ENCODE assay signal across 6 cellular contexts in the genomic region with DNA sequence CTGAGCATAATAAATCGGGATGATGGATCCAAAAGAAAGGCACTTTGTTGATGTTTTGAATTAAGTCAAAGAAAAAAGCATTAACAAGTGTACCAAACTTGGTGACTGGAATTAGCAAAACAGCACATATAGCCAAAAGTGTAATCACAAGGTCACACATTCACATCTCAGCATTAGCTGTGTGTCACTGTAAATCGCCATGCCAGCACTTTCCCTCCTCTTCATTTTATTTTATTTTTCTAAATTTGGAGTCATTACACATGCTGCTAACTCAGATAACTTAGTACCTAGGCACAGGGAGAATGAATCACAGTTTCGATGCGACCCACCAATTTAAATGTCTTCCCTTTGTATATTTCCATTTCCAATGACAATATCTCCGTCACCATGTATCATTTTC.
"Had no signal": no experiment of that assay in that cellular context is flagged by ENCODE, and none has a peak within 500 bp of the region (broad histone marks: within the 10 kb centered on the region; RNA-seq: fewer than 3 reads in every experiment).

No MANE protein-coding gene starts in this region.

- H3K4me3 ChIP-seq: GM12878 had no signal

- ATAC-seq: GM12878 had no signal

- DNase-seq: GDM1, GF-D8 had no signal

- FAIRE-seq: G401.6, GM12878, GM12892, GM18507 had no signal
